8 cellular contexts compared by ENCODE assay signal in the genomic region with DNA sequence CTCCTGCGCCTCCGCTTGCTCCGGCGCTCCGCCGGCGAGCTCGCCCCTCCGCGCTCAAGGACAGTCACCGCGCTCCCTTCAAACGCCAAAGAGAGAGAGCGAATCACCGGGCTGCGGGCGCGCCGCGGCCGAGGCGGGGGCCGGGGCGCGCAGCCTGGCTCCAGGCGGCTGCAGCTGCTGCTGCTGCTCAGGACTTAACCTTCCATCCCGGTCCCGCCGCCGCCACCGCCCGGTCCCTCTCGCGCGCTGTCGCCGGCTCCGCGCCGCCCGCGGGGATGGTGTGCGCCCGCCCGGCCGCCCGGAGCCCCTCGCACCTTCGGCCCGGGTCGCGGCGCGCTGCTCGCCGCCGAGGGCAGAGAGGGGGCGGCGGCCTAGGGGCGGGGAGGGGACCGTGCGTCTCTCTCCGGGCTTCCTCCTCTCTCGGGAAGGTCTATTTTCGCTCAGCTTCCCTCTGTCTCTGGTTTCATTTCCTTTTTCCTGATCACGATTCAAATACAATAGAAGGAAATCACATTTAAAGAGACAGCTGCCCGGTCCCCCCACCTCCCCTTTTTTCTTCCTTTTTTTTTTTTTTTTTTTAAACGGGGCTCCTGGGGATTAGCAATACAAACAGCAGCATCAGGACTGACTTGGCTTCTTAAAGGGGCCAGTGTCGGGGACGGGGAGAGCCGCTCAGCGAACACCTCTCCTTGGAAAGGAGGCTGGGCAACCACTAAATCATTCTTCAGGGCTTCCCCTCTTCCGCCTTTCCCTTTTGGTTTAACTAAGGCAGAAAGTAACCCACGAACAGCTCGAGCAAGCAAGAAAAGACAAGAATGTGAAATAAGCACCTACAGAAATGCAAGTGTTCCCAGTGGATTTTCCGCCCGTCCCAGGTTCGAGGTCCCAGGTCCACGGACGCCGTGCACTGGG. TPM values are rescaled to one million over a fixed set of nuclear protein-coding genes. Genes with fewer than 3 reads are reported as not detected.
DNase-seq lines count a peak whose midpoint lies in the region; ATAC-seq and TF ChIP-seq lines count a peak whose summit lies in the region.

No MANE protein-coding gene starts in this region.

- POLR2A ChIA-PET in activated CD4-positive, alpha-beta memory T cell treated with anti-CD3 and anti-CD28 coated beads, Interleukin-2, amount 10 ng/mL, durations not matched to agents 7 days and 5 days (lab: Charles Lee), result no interaction called here

- peaks cover 11% of the 10 kb centered on the region for H3K4me1 Mint-ChIP-seq in activated CD4-positive, alpha-beta memory T cell treated with anti-CD3 and anti-CD28 coated beads, Interleukin-2, amount 10 ng/mL, durations not matched to agents 7 days and 5 days
- H3K4me1 Mint-ChIP-seq in neural progenitor cell, result peaks cover 27% of the 10 kb centered on the region

- H3F3A ChIP-seq in neural progenitor cell (ENCODE audit: low read depth), result peaks cover 29% of the 10 kb centered on the region

- ATAC-seq in GM21528 (IDR thresholded peaks at IDR 0.05; ENCODE audit: low FRiP score, unreplicated experiment), result peak; percentile 51
- ATAC-seq in GM18907 (IDR thresholded peaks at IDR 0.05; ENCODE audit: unreplicated experiment), result no peak
- ATAC-seq in HG03521 (IDR thresholded peaks at IDR 0.05; ENCODE audit: unreplicated experiment), result no peak

- no peaks in the 10 kb centered on the region for H3K36me3 Mint-ChIP-seq in activated CD4-positive, alpha-beta memory T cell treated with anti-CD3 and anti-CD28 coated beads, Interleukin-2, amount 10 ng/mL, durations not matched to agents 7 days and 5 days (ENCODE audit: low read depth)
- H3K36me3 Mint-ChIP-seq in neural progenitor cell, result no peaks in the 10 kb centered on the region

- CTCF ChIA-PET in activated CD4-positive, alpha-beta memory T cell treated with anti-CD3 and anti-CD28 coated beads, Interleukin-2, amount 10 ng/mL, durations not matched to agents 7 days and 5 days (lab: Charles Lee), result interaction anchor here (0.9 to 1.0 kb wide), 2 partner anchors 12 to 118 kb away, joined by 3 read pairs; no protein-coding TSS in a partner anchor

- peaks cover 18% of the 10 kb centered on the region for H3K4me1 ChIP-seq in neural progenitor cell

- H3K36me3 ChIP-seq in neural progenitor cell, result no peaks in the 10 kb centered on the region

- H2AFZ ChIP-seq in neural progenitor cell (replicated peaks), result peak overlapping the region; percentile 81

- H3K9ac ChIP-seq in neural progenitor cell, result no peak overlapping the region

- H3K4me2 ChIP-seq in neural progenitor cell, result peak overlapping the region; percentile 95

- no peaks in the 10 kb centered on the region for H3K9me3 ChIP-seq in neural progenitor cell (ENCODE audit: low read depth)

- no peaks in the 10 kb centered on the region for H3K9me3 Mint-ChIP-seq in activated CD4-positive, alpha-beta memory T cell treated with anti-CD3 and anti-CD28 coated beads, Interleukin-2, amount 10 ng/mL, durations not matched to agents 7 days and 5 days
- H3K9me3 Mint-ChIP-seq in neural progenitor cell, result no peaks in the 10 kb centered on the region

- H3K4me3 ChIP-seq in neural progenitor cell, result peak overlapping the region; percentile 71

- peaks cover 4% of the 10 kb centered on the region for H4K20me1 ChIP-seq in neural progenitor cell (ENCODE audit: low read depth)

- TF ChIP-seq CTCF in neural progenitor cell (IDR thresholded peaks at IDR 0.05), result no peak

- no peaks in the 10 kb centered on the region for H3K79me2 ChIP-seq in neural progenitor cell (ENCODE audit: low read depth)

- no peak overlapping the region for H3K27ac ChIP-seq in neural progenitor cell

- DNase-seq in DMS79 (lab: John Stamatoyannopoulos, UW), result peak; percentile 48
- DNase-seq in NCI-H146 (lab: John Stamatoyannopoulos, UW), result peak; percentile 59
- no peak for DNase-seq in activated CD4-positive, alpha-beta memory T cell treated with anti-CD3 and anti-CD28 coated beads, Interleukin-2, amount 10 ng/mL, durations not matched to agents 7 days and 5 days
- peak; percentile 79 for DNase-seq in germinal center (ENCODE audit: low spot score)
- DNase-seq in neural progenitor cell (ENCODE audit: low spot score), result peak; percentile 84

- peaks cover 76% of the 10 kb centered on the region for H3K27me3 Mint-ChIP-seq in activated CD4-positive, alpha-beta memory T cell treated with anti-CD3 and anti-CD28 coated beads, Interleukin-2, amount 10 ng/mL, durations not matched to agents 7 days and 5 days
- H3K27me3 Mint-ChIP-seq in neural progenitor cell (ENCODE audit: insufficient read depth, low read depth), result peaks cover 21% of the 10 kb centered on the region

- H3K27ac Mint-ChIP-seq in activated CD4-positive, alpha-beta memory T cell treated with anti-CD3 and anti-CD28 coated beads, Interleukin-2, amount 10 ng/mL, durations not matched to agents 7 days and 5 days, result no peak overlapping the region
- H3K27ac Mint-ChIP-seq in neural progenitor cell, result no peak overlapping the region

- H3K4me3 Mint-ChIP-seq in activated CD4-positive, alpha-beta memory T cell treated with anti-CD3 and anti-CD28 coated beads, Interleukin-2, amount 10 ng/mL, durations not matched to agents 7 days and 5 days, result peak overlapping the region; percentile 69
- peak overlapping the region; percentile 94 for H3K4me3 Mint-ChIP-seq in neural progenitor cell

- peaks cover 99% of the 10 kb centered on the region for H3K27me3 ChIP-seq in neural progenitor cell

RNA-seq across cellular contexts. Expression of gene LMO2, which starts 22.1 kb away (rescaled TPM):
- total RNA-seq in activated CD4-positive, alpha-beta memory T cell treated with anti-CD3 and anti-CD28 coated beads, Interleukin-2, amount 10 ng/mL, durations not matched to agents 7 days and 5 days, result not detected
- 0.92 and 2.0 TPM in 2 replicates for total RNA-seq in neural progenitor cell (ENCODE audit: low replicate concordance)
